ENCODE assay signal across 8 cellular contexts in genomic region chr9:41358682-41359081, GRCh38.
DNase-seq lines count a peak whose midpoint lies in the region; TF ChIP-seq lines count a peak whose summit lies in the region.
"Not testable (repeated sequence)": the region's sequence is repeated elsewhere in the genome, so short reads cannot be mapped to it uniquely, and the experiment has no call there.

No MANE protein-coding gene starts in this region.

- in situ Hi-C loops in Caki2 (cut with HindIII; ENCODE audit: low pct_unique_long_range_greater_than_20kb, low sequenced_read_pairs) = not testable (repeated sequence)

- H3K36me3 ChIP-seq in prostate gland = not testable (repeated sequence)

- H3K9me3 ChIP-seq in prostate gland = not testable (repeated sequence)

- H3K4me3 ChIP-seq in coronary artery (peak overlapping the region; percentile 76), prostate gland (peak overlapping the region; percentile 50 to 55)

- H3K4me1 ChIP-seq in prostate gland (replicated peaks) = not testable (repeated sequence)

- TF ChIP-seq POLR2A in prostate gland (IDR thresholded peaks at IDR 0.05) = peak; percentile 77

- DNase-seq in Caki2 (ENCODE audit: low read depth) = peak; percentile 72
- DNase-seq in M059J (ENCODE audit: low read depth) = peak; percentile 74
- DNase-seq in RPMI8226 = peak; percentile 65
- DNase-seq in activated CD8-positive, alpha-beta memory T cell treated with anti-CD3 and anti-CD28 coated beads, Interleukin-2, amount 50 U/mL, for 48 hours = peak; percentile 92
- DNase-seq in coronary artery (ENCODE audit: low spot score) = peak; percentile 75
- DNase-seq in iris pigment epithelial cell (ENCODE audit: low read depth) = peak; percentile 6
- peak; percentile 81 for DNase-seq in prostate gland (ENCODE audit: low spot score)
- DNase-seq in stimulated activated naive CD4-positive, alpha-beta T cell (lab: John Stamatoyannopoulos, UW) = peak; percentile 52 to 86 (median 74)

- no CpG with 5 or more reads among the region's 40 CpGs for WGBS in prostate gland

- H3K27ac ChIP-seq in coronary artery = peak overlapping the region; percentile 78 to 86
- peak overlapping the region; percentile 80 to 81 for H3K27ac ChIP-seq in prostate gland

- TF ChIP-seq CTCF in coronary artery (IDR thresholded peaks at IDR 0.05); prostate gland (IDR thresholded peaks at IDR 0.05): not testable (repeated sequence)

- H3K27me3 ChIP-seq in prostate gland (replicated peaks; ENCODE audit: insufficient read depth) = not testable (repeated sequence)

- intact Hi-C loops in prostate gland (cut with DNase I) = not testable (repeated sequence)

Comparison
In these comparisons a context has a peak if more than half of its experiments do, and no peak if none do; other contexts are left out.
1. Peak in every context shown above with its lines: DNase-seq, H3K4me3 ChIP-seq and H3K27ac ChIP-seq.
2. DNase-seq: peak in every context shown above with its lines; median percentile 92 in activated CD8-positive, alpha-beta memory T cell treated with anti-CD3 and anti-CD28 coated beads, Interleukin-2, amount 50 U/mL, for 48 hours; 81 in prostate gland; 75 in coronary artery; 74 in stimulated activated naive CD4-positive, alpha-beta T cell; 74 in M059J; 72 in Caki2; 65 in RPMI8226; 6 in iris pigment epithelial cell.